Comparison of ENCODE assay signal across 16 cellular contexts in the genomic region with DNA sequence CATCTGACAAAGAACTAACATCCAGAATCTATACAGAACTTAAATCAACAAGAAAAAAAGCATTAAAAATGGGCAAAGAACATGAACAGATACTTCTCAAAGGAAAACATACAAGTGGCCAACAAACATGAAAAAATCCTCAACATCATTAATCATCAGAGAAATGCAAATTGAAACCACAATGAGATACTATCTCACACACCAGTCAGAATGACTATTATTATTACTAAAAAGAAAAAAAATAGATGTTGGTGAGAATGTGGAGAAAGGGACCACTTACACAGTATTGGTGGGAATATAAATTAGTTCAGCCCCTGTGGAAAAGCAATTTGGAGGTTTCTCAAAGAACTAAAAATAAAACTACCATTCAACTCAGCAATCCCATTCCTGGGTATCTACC.
DNase-seq lines count a peak whose midpoint lies in the region; ATAC-seq lines count a peak whose summit lies in the region.
"Had no signal": no experiment of that assay in that cellular context is flagged by ENCODE, and none has a peak within 500 bp of the region (broad histone marks: within the 10 kb centered on the region; RNA-seq: fewer than 3 reads in every experiment).

No MANE protein-coding gene starts in this region.

- H3K4me1 Mint-ChIP-seq in activated naive CD8-positive, alpha-beta T cell (ENCODE audit: low read depth) = peaks cover 11% of the 10 kb centered on the region
- peaks cover 5% of the 10 kb centered on the region for H3K4me1 Mint-ChIP-seq in activated naive CD8-positive, alpha-beta T cell treated with anti-CD3 and anti-CD28 coated beads for 36 hours
- H3K4me1 Mint-ChIP-seq in activated naive CD8-positive, alpha-beta T cell treated with anti-CD3 and anti-CD28 coated beads, Interleukin-2, amount 50 U/mL, for 24 hours = peaks cover 20% of the 10 kb centered on the region
- H3K4me1 Mint-ChIP-seq: GM23338 had no signal

- H3K9me3 Mint-ChIP-seq in activated naive CD8-positive, alpha-beta T cell (ENCODE audit: low read depth) = no peaks in the 10 kb centered on the region
- peaks cover 11% of the 10 kb centered on the region for H3K9me3 Mint-ChIP-seq in activated naive CD8-positive, alpha-beta T cell treated with anti-CD3 and anti-CD28 coated beads for 36 hours
- H3K9me3 Mint-ChIP-seq in activated naive CD8-positive, alpha-beta T cell treated with anti-CD3 and anti-CD28 coated beads, Interleukin-2, amount 50 U/mL, for 24 hours = peaks cover 8% of the 10 kb centered on the region
- H3K9me3 Mint-ChIP-seq: CD8-positive, alpha-beta T cell had no signal

- H3K4me3 Mint-ChIP-seq in activated naive CD8-positive, alpha-beta T cell = no peak overlapping the region
- no peak overlapping the region for H3K4me3 Mint-ChIP-seq in activated naive CD8-positive, alpha-beta T cell treated with anti-CD3 and anti-CD28 coated beads for 36 hours
- H3K4me3 Mint-ChIP-seq in activated naive CD8-positive, alpha-beta T cell treated with anti-CD3 and anti-CD28 coated beads, Interleukin-2, amount 50 U/mL, for 24 hours = no peak overlapping the region
- H3K4me3 Mint-ChIP-seq: CD14-positive monocyte; CD8-positive, alpha-beta T cell; GM23338 had no signal

- H3K27ac Mint-ChIP-seq in activated naive CD8-positive, alpha-beta T cell = peak overlapping the region; percentile 4
- no peak overlapping the region for H3K27ac Mint-ChIP-seq in activated naive CD8-positive, alpha-beta T cell treated with anti-CD3 and anti-CD28 coated beads for 36 hours
- H3K27ac Mint-ChIP-seq in activated naive CD8-positive, alpha-beta T cell treated with anti-CD3 and anti-CD28 coated beads, Interleukin-2, amount 50 U/mL, for 24 hours = peak overlapping the region; percentile 25
- H3K27ac Mint-ChIP-seq: CD14-positive monocyte; CD8-positive, alpha-beta T cell; GM23338 had no signal

- H3K27me3 Mint-ChIP-seq in activated naive CD8-positive, alpha-beta T cell = no peaks in the 10 kb centered on the region
- peaks cover 5% of the 10 kb centered on the region for H3K27me3 Mint-ChIP-seq in activated naive CD8-positive, alpha-beta T cell treated with anti-CD3 and anti-CD28 coated beads for 36 hours
- peaks cover 6% of the 10 kb centered on the region for H3K27me3 Mint-ChIP-seq in activated naive CD8-positive, alpha-beta T cell treated with anti-CD3 and anti-CD28 coated beads, Interleukin-2, amount 50 U/mL, for 24 hours

- H3K36me3 Mint-ChIP-seq in activated naive CD8-positive, alpha-beta T cell = no peaks in the 10 kb centered on the region
- H3K36me3 Mint-ChIP-seq in activated naive CD8-positive, alpha-beta T cell treated with anti-CD3 and anti-CD28 coated beads for 36 hours = no peaks in the 10 kb centered on the region
- H3K36me3 Mint-ChIP-seq in activated naive CD8-positive, alpha-beta T cell treated with anti-CD3 and anti-CD28 coated beads, Interleukin-2, amount 50 U/mL, for 24 hours (ENCODE audit: low read depth) = no peaks in the 10 kb centered on the region
- H3K36me3 Mint-ChIP-seq: CD14-positive monocyte; CD8-positive, alpha-beta T cell had no signal

- DNase-seq in activated CD4-positive, CD25-positive, alpha-beta regulatory T cell (lab: John Stamatoyannopoulos, UW) = no peak
- no peak for DNase-seq in activated naive CD8-positive, alpha-beta T cell treated with anti-CD3 and anti-CD28 coated beads for 36 hours
- DNase-seq in activated naive CD8-positive, alpha-beta T cell treated with anti-CD3 and anti-CD28 coated beads, Interleukin-2, amount 50 U/mL, for 24 hours = no peak
- no peak for DNase-seq in stimulated activated naive CD8-positive, alpha-beta T cell treated with anti-CD3 and anti-CD28 coated beads, Interleukin-15, Interleukin-2, amounts not matched to agents 100 U/mL and 50 U/mL, for 24 hours
- DNase-seq in hypothalamus (lab: John Stamatoyannopoulos, UW) = no peak
- DNase-seq: CD8-positive, alpha-beta T cell; COR-L47; DMS153; DMS79 treated with DMSO at 0.1 percent for 48 hours; GDM1; H7 had no signal

- ATAC-seq in activated CD4-positive, CD25-positive, alpha-beta regulatory T cell treated with anti-CD3 and anti-CD28 coated beads, Interleukin-2, amount 50 U/mL, for 24 hours = peak; percentile 69 to 79
- ATAC-seq in activated naive CD8-positive, alpha-beta T cell treated with anti-CD3 and anti-CD28 coated beads, Interleukin-2, amount 50 U/mL, for 24 hours = peak; percentile 54
- peak; percentile 43 for ATAC-seq in stimulated activated naive CD8-positive, alpha-beta T cell treated with anti-CD3 and anti-CD28 coated beads, Interleukin-15, Interleukin-2, amounts not matched to agents 100 U/mL and 50 U/mL, for 24 hours
- no peak for ATAC-seq in HG02840 (IDR thresholded peaks at IDR 0.05; ENCODE audit: low FRiP score, unreplicated experiment)
- ATAC-seq: CD8-positive, alpha-beta T cell; GM23338 had no signal
